Comparison of ENCODE assay signal across 14 cellular contexts in genomic region chr12:27193854-27194544, GRCh38. TPM values are rescaled to one million over a fixed set of nuclear protein-coding genes. Genes with fewer than 3 reads are reported as not detected.
A peak's percentile ranks its signal among the peaks of the same experiment; 100 is the strongest.
DNase-seq lines count a peak whose midpoint lies in the region; ATAC-seq, FAIRE-seq and TF ChIP-seq lines count a peak whose summit lies in the region.
"Had no signal": no experiment of that assay in that cellular context is flagged by ENCODE, and none has a peak within 500 bp of the region (broad histone marks: within the 10 kb centered on the region; RNA-seq: fewer than 3 reads in every experiment).

No MANE protein-coding gene starts in this region.

- FAIRE-seq in HTR-8/SVneo (lab: Jason Lieb, UNC) = peak; percentile 4
- FAIRE-seq: G401.6, TTC549 had no signal

- H3K36me3 ChIP-seq in thoracic aorta (no peaks in the 10 kb centered on the region), H7 (replicated peaks; ENCODE audit: control insufficient read depth, insufficient read depth, low read length) (no peaks in the 10 kb centered on the region)
- H3K36me3 ChIP-seq: spleen had no signal

- H3K4me1 ChIP-seq in thoracic aorta (ENCODE audit: control insufficient read depth in 1 of 2, low read depth in 2 of 2) = peaks cover 46 to 83% of the 10 kb centered on the region in 2 donors
- H3K4me1 ChIP-seq: spleen had no signal

- ATAC-seq in thoracic aorta (ENCODE audit: insufficient number of reproducible peaks, low FRiP score, low read depth) (peak; percentile 77), HG03108 (IDR thresholded peaks at IDR 0.05; ENCODE audit: unreplicated experiment) (no peak)
- ATAC-seq: stimulated activated naive CD8-positive, alpha-beta T cell treated with anti-CD3 and anti-CD28 coated beads, Interleukin-15, Interleukin-2, amounts not matched to agents 100 U/mL and 50 U/mL, for 24 hours had no signal

- H3K4me3 ChIP-seq in choroid plexus epithelial cell (ENCODE audit: low read depth, low read length) = no peak overlapping the region
- H3K4me3 ChIP-seq in thoracic aorta = no peak overlapping the region
- no peak overlapping the region for H3K4me3 ChIP-seq in H7 (ENCODE audit: insufficient read depth, low read depth, low read length)
- H3K4me3 ChIP-seq: spleen had no signal

- H3K27me3 ChIP-seq in thoracic aorta (replicated peaks; ENCODE audit: insufficient read depth) (no peaks in the 10 kb centered on the region), H7 (ENCODE audit: control insufficient read depth, insufficient read depth, low read length) (no peaks in the 10 kb centered on the region)
- H3K27me3 ChIP-seq: spleen had no signal

- DNase-seq in HTR-8/SVneo (ENCODE audit: insufficient read length, low spot score) (no peak), choroid plexus epithelial cell (ENCODE audit: low read depth) (peak; percentile 74), islet precursor cell (peak; percentile 97), thoracic aorta (ENCODE audit: low spot score) (peak; percentile 40), Ammon's horn (ENCODE audit: low spot score) (no peak), NCI-H146 (lab: John Stamatoyannopoulos, UW) (no peak), H7 (no peak)
- DNase-seq: activated naive CD4-positive, alpha-beta T cell; NCI-H524 treated with DMSO at 0.1 percent for 48 hours; spleen; stimulated activated naive CD8-positive, alpha-beta T cell treated with anti-CD3 and anti-CD28 coated beads, Interleukin-15, Interleukin-2, amounts not matched to agents 100 U/mL and 50 U/mL, for 24 hours had no signal

- H3K27ac ChIP-seq in thoracic aorta = peak overlapping the region; percentile 93 to 97
- H3K27ac ChIP-seq: spleen had no signal

- H3K9me3 ChIP-seq in thoracic aorta = no peaks in the 10 kb centered on the region
- H3K9me3 ChIP-seq: spleen had no signal

- TF ChIP-seq CTCF in choroid plexus epithelial cell (conservative IDR thresholded peaks at IDR 0.05; ENCODE audit: low read depth, low read length) = no peak
- no peak for TF ChIP-seq CTCF in thoracic aorta (IDR thresholded peaks at IDR 0.05)

RNA-seq across cellular contexts. Expression of gene STK38L, which starts 50.1 kb away (rescaled TPM):
- total RNA-seq in thoracic aorta = 100 to 1,000 TPM; 216 to 227 TPM
- 18.0 and 20.5 TPM in 2 replicates for total RNA-seq in H7 (2014; rRNA removed; shearing (Covaris generic))

Comparison
In these comparisons a context has a peak if more than half of its experiments do, and no peak if none do; other contexts are left out.
1. DNase-seq: peak in choroid plexus epithelial cell (single experiment), islet precursor cell (single experiment) and thoracic aorta (single experiment); none in HTR-8/SVneo (single experiment), Ammon's horn (single experiment), NCI-H146 (single experiment) and H7 (single experiment).
2. RNA of gene STK38L, which starts 50.1 kb away (total RNA-seq): 216 to 227 TPM in thoracic aorta; 18.0 to 20.5 TPM in H7; every median in the first group is over 10 times any median in the second.